In genomic region chr9:106761493-106761892, GRCh38 we compare ENCODE assay signal across 25 cellular contexts.
DNase-seq lines count a peak whose midpoint lies in the region; ATAC-seq, FAIRE-seq and TF ChIP-seq lines count a peak whose summit lies in the region.
"Had no signal": no experiment of that assay in that cellular context is flagged by ENCODE, and none has a peak within 500 bp of the region (broad histone marks: within the 10 kb centered on the region; RNA-seq: fewer than 3 reads in every experiment).

No MANE protein-coding gene starts in this region.

- no peak overlapping the region for H3K23ac ChIP-seq in mesenchymal stem cell (ENCODE audit: low read length in 2 of 2)

- DNase-seq in NCI-H510A treated with DMSO at 0.1 percent for 48 hours (lab: John Stamatoyannopoulos, UW) = peak; percentile 31
- DNase-seq in NCI-H510A (lab: John Stamatoyannopoulos, UW) = no peak
- DNase-seq in mesenchymal stem cell = no peak
- peak; percentile 71 for DNase-seq in renal cortical epithelial cell (ENCODE audit: low read depth)
- no peak for DNase-seq in psoas muscle
- DNase-seq in activated naive CD4-positive, alpha-beta T cell treated with anti-CD3 and anti-CD28 coated beads for 36 hours = no peak
- DNase-seq: 8988T, DMS153, GM23248, H9, NCI-H1048, NCI-H1694, NCI-H2029 treated with DMSO at 0.1 percent for 48 hours, NCI-H2171, NCI-H226, NCI-H524, NCI-H774, PC-9 had no signal

- peak overlapping the region; percentile 49 for H2BK120ac ChIP-seq in mesenchymal stem cell (ENCODE audit: low read depth, low read length)

- H3K9ac ChIP-seq in mesenchymal stem cell (ENCODE audit: low read length) = no peak overlapping the region
- H3K9ac ChIP-seq: GM23248, KMS-11 had no signal

- no peaks in the 10 kb centered on the region for H3K79me1 ChIP-seq in mesenchymal stem cell (replicated peaks; ENCODE audit: low read length, poor library complexity, severe bottlenecking)

- CTCF ChIA-PET in activated naive CD4-positive, alpha-beta T cell treated with anti-CD3 and anti-CD28 coated beads for 36 hours (lab: Charles Lee) = no interaction called here

- H3K4me3 ChIP-seq in mesenchymal stem cell (ENCODE audit: insufficient read depth in 1 of 2, low read depth in 1 of 2, low read length in 2 of 2) (no peak overlapping the region), psoas muscle (no peak overlapping the region)
- H3K4me3 ChIP-seq: GM23248, PC-9, SJSA1 had no signal

- no peaks in the 10 kb centered on the region for H3K36me3 Mint-ChIP-seq in activated naive CD4-positive, alpha-beta T cell treated with anti-CD3 and anti-CD28 coated beads for 36 hours (ENCODE audit: low read depth)
- H3K36me3 Mint-ChIP-seq: IgD-negative memory B cell had no signal

- H3K27ac ChIP-seq in mesenchymal stem cell (ENCODE audit: low read length, poor library complexity, severe bottlenecking) (no peak overlapping the region), psoas muscle (no peak overlapping the region)
- H3K27ac ChIP-seq: GM23248, KMS-11, PC-9, SJSA1 had no signal

- no peak overlapping the region for H3K4ac ChIP-seq in mesenchymal stem cell (ENCODE audit: low read depth in 1 of 2, low read length in 2 of 2)

- no peak overlapping the region for H2AFZ ChIP-seq in mesenchymal stem cell (ENCODE audit: low read depth, low read length)
- H2AFZ ChIP-seq: GM23248, PC-9 had no signal

- H3K4me1 ChIP-seq in mesenchymal stem cell (ENCODE audit: control insufficient read depth, insufficient read depth, low read depth, low read length) (peaks cover 2% of the 10 kb centered on the region), psoas muscle (peaks cover 32% of the 10 kb centered on the region)

- H4K91ac ChIP-seq in mesenchymal stem cell (ENCODE audit: low read length) = no peak overlapping the region

- no peak overlapping the region for H2BK15ac ChIP-seq in mesenchymal stem cell (ENCODE audit: low read depth, poor library complexity, severe bottlenecking)

- no peak overlapping the region for H3K14ac ChIP-seq in mesenchymal stem cell (ENCODE audit: low read length in 2 of 2)

- no peak overlapping the region for H2BK12ac ChIP-seq in mesenchymal stem cell (ENCODE audit: low read length in 2 of 2)

- no peak overlapping the region for H3K27ac Mint-ChIP-seq in activated naive CD4-positive, alpha-beta T cell treated with anti-CD3 and anti-CD28 coated beads for 36 hours
- H3K27ac Mint-ChIP-seq: H9, IgD-negative memory B cell had no signal

- H3K4me1 Mint-ChIP-seq in activated naive CD4-positive, alpha-beta T cell treated with anti-CD3 and anti-CD28 coated beads for 36 hours (ENCODE audit: low read depth) = no peaks in the 10 kb centered on the region
- H3K4me1 Mint-ChIP-seq: IgD-negative memory B cell had no signal

- ATAC-seq in esophagus mucosa = no peak
- no peak for ATAC-seq in psoas muscle
- ATAC-seq: Right ventricle myocardium inferior had no signal

- no peak overlapping the region for H3K18ac ChIP-seq in mesenchymal stem cell (ENCODE audit: low read depth in 1 of 2, low read length in 2 of 2)

- WGBS in mesenchymal stem cell = 72% methylated on average over 2 of the region's 2 CpGs
- 30 to 57% (median 35%) methylated on average over 2 of the region's 2 CpGs for WGBS in psoas muscle, 3 donors

- H3K9me3 Mint-ChIP-seq in activated naive CD4-positive, alpha-beta T cell treated with anti-CD3 and anti-CD28 coated beads for 36 hours = peaks cover 7% of the 10 kb centered on the region
- H3K9me3 Mint-ChIP-seq: H9 had no signal

- H3K4me3 Mint-ChIP-seq in activated naive CD4-positive, alpha-beta T cell treated with anti-CD3 and anti-CD28 coated beads for 36 hours = no peak overlapping the region
- H3K4me3 Mint-ChIP-seq: H9, IgD-negative memory B cell had no signal

- TF ChIP-seq CTCF in psoas muscle (IDR thresholded peaks at IDR 0.05) = no peak

- H3K27me3 Mint-ChIP-seq in activated naive CD4-positive, alpha-beta T cell treated with anti-CD3 and anti-CD28 coated beads for 36 hours (ENCODE audit: low read depth) = no peaks in the 10 kb centered on the region
- H3K27me3 Mint-ChIP-seq: IgD-negative memory B cell had no signal

- H3K27me3 ChIP-seq in mesenchymal stem cell (ENCODE audit: control insufficient read depth in 1 of 2, insufficient read depth in 1 of 2, low read length in 2 of 2) (no peaks in the 10 kb centered on the region), psoas muscle (ENCODE audit: insufficient read depth in 3 of 3, low read length in 2 of 3) (no peaks in the 10 kb centered on the region)
- H3K27me3 ChIP-seq: SJSA1 had no signal

- FAIRE-seq in islet of Langerhans (lab: Jason Lieb, UNC) = peak; percentile 21
- FAIRE-seq: GM18507 had no signal

- H4K8ac ChIP-seq in mesenchymal stem cell (ENCODE audit: low read length) = no peak overlapping the region

- H2AK5ac ChIP-seq in mesenchymal stem cell (ENCODE audit: low read length, severe bottlenecking) = no peak overlapping the region

- intact Hi-C loops in psoas muscle (cut with DNase I) = no loop called here
- intact Hi-C loops in activated naive CD4-positive, alpha-beta T cell treated with anti-CD3 and anti-CD28 coated beads for 36 hours (cut with micrococcal nuclease) = no loop called here

- H3K9me3 ChIP-seq in mesenchymal stem cell (ENCODE audit: control insufficient read depth, low read length) = no peaks in the 10 kb centered on the region
- no peaks in the 10 kb centered on the region for H3K9me3 ChIP-seq in psoas muscle
- H3K9me3 ChIP-seq: SJSA1 had no signal

- H3K4me2 ChIP-seq in mesenchymal stem cell (ENCODE audit: low read length, poor library complexity, severe bottlenecking) = no peak overlapping the region
- H3K4me2 ChIP-seq: KMS-11, PC-9 had no signal

- no peaks in the 10 kb centered on the region for H3K36me3 ChIP-seq in mesenchymal stem cell (ENCODE audit: control insufficient read depth in 1 of 2, insufficient read depth in 2 of 2, low read depth in 1 of 2, low read length in 2 of 2)
- H3K36me3 ChIP-seq in psoas muscle (ENCODE audit: insufficient read depth in 1 of 2, low read depth in 1 of 2) = no peaks in the 10 kb centered on the region
- H3K36me3 ChIP-seq: SJSA1 had no signal

- no peak overlapping the region for H2BK5ac ChIP-seq in mesenchymal stem cell (ENCODE audit: low read depth, low read length, poor library complexity, severe bottlenecking)

Comparison
In these comparisons a context has a peak if more than half of its experiments do, and no peak if none do; other contexts are left out.
1. DNase-seq: peak in NCI-H510A treated with DMSO at 0.1 percent for 48 hours (single experiment) and renal cortical epithelial cell (single experiment); none in NCI-H510A (single experiment), mesenchymal stem cell (single experiment), psoas muscle (0 of 2) and activated naive CD4-positive, alpha-beta T cell treated with anti-CD3 and anti-CD28 coated beads for 36 hours (single experiment).